Comparison of ENCODE assay signal across 8 cellular contexts in the genomic region with DNA sequence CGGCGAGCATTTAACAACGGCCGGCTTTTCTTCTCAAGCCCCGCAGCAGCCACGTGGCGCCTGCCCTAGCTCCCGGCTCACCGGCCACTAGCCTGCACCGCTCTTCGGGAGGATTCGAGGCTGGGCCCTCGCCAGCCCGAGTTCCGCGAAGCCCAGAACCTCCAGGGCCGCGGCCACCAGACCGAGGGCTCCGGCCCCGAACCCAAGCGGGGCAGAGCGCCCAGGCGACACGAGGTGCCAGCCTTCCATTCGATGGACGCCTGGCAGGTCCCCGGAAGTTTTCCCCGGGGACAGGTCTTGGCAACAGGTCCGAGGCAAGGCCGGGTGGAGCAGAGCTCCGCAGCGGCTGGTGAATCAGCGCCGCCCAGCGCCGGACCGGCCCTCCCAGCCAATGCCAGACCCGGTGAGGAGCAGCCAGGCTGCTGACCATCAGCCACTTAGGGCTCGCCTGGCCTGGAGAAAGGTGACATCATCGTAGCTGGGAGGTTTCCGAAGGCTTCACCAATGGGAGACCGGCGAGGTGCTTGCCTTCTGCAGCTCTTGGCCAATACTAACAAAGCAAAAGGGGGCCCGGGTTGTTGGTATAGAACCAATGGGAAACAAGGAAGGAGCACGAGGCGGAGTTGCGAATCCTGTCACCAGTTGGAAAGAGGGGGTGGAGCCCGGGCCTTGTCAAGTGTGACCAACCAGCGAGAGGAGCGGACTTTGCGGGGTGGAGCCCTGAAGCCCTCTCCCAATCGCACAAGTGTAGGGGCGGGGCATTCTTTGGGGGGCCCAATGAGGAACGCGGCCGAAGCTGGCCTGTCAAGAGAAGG. TPM values are rescaled to one million over a fixed set of nuclear protein-coding genes. Genes with fewer than 3 reads are reported as not detected.
DNase-seq lines count a peak whose midpoint lies in the region; ATAC-seq and TF ChIP-seq lines count a peak whose summit lies in the region.

No MANE protein-coding gene starts in this region.

- 0 out of 2 replicates have a peak, but pooled peaks cover 2% of the 10 kb centered on the region for H3K27me3 Mint-ChIP-seq in HFFc6 (ENCODE audit: insufficient read depth)

- H3K4me1 ChIP-seq in testis: peaks cover 8% of the 10 kb centered on the region

- peak overlapping the region; percentile 94 for H3K27ac Mint-ChIP-seq in HFFc6
- H3K27ac Mint-ChIP-seq in activated naive CD4-positive, alpha-beta T cell treated with anti-CD3 and anti-CD28 coated beads, Interleukin-2, amount 50 U/mL, for 72 hours: peak overlapping the region; percentile 89 to 94

- H3K4me1 Mint-ChIP-seq in HFFc6 (ENCODE audit: low read depth): peaks cover 45% of the 10 kb centered on the region

- H3K36me3 Mint-ChIP-seq in HFFc6 (ENCODE audit: low read depth): 0 out of 2 replicates have a peak, but pooled peaks cover 4% of the 10 kb centered on the region
- H3K36me3 Mint-ChIP-seq in activated naive CD4-positive, alpha-beta T cell treated with anti-CD3 and anti-CD28 coated beads, Interleukin-2, amount 50 U/mL, for 72 hours: peaks cover 0 to 4% of the 10 kb centered on the region in 2 donors

- H3K9me3 Mint-ChIP-seq in HFFc6: no peaks in the 10 kb centered on the region
- no peaks in the 10 kb centered on the region for H3K9me3 Mint-ChIP-seq in activated naive CD4-positive, alpha-beta T cell treated with anti-CD3 and anti-CD28 coated beads, Interleukin-2, amount 50 U/mL, for 72 hours

- H3K36me3 ChIP-seq in SK-N-MC (ENCODE audit: insufficient read depth, low read length) (peaks cover 5% of the 10 kb centered on the region; the same call in 1 of the 2 replicates), testis (ENCODE audit: low read depth, missing control alignments) (no peaks in the 10 kb centered on the region)

- peak overlapping the region; percentile 93 for H3K9ac ChIP-seq in SK-N-MC (ENCODE audit: insufficient read length)

- intact Hi-C loops in testis (cut with DNase I; ENCODE audit: low total_unique reads): loop anchor here (5.0 to 10.0 kb wide), 2 partner anchors 170 to 228 kb away; partner anchors contain the start of gene PCBP1

- peak overlapping the region; percentile 66; the same call in 1 of the 2 replicates for H3K27ac ChIP-seq in SK-N-MC
- H3K27ac ChIP-seq in testis: peak overlapping the region; percentile 91 to 95

- peak; percentile 89 to 93 for ATAC-seq in activated naive CD4-positive, alpha-beta T cell treated with anti-CD3 and anti-CD28 coated beads, Interleukin-2, amount 50 U/mL, for 72 hours

- DNase-seq in HFFc6 (peak; percentile 100), NB4 (ENCODE audit: low read depth) (peak; percentile 100), SK-N-MC (ENCODE audit: low read depth, low spot score) (peak; percentile 98), glomerular endothelial cell (ENCODE audit: extremely low read depth, low read depth, low spot score) (peak; percentile 99), occipital lobe (lab: John Stamatoyannopoulos, UW) (peak; percentile 100), testis (peak; percentile 100)
- DNase-seq in activated naive CD4-positive, alpha-beta T cell treated with anti-CD3 and anti-CD28 coated beads, Interleukin-2, amount 50 U/mL, for 72 hours (ENCODE audit: low spot score in 2 of 2): peak; percentile 98 to 100

- H3K9me3 ChIP-seq in SK-N-MC (ENCODE audit: low read depth, low read length) (no peaks in the 10 kb centered on the region), testis (no peaks in the 10 kb centered on the region)

- H3K4me3 Mint-ChIP-seq in HFFc6: peak overlapping the region; percentile 88

- peak; percentile 67 for TF ChIP-seq POLR2A in NB4 (IDR thresholded peaks at IDR 0.05; ENCODE audit: extremely low read depth, insufficient read length)
- TF ChIP-seq POLR2A in testis (IDR thresholded peaks at IDR 0.05): peak; percentile 96

- TF ChIP-seq CTCF in HFFc6 (IDR thresholded peaks at IDR 0.05) (peak; percentile 57; the same call in 1 of the 2 replicates), NB4 (IDR thresholded peaks at IDR 0.05; ENCODE audit: low read depth, low read length) (peak; percentile 13), testis (IDR thresholded peaks at IDR 0.05) (peak in 1 of 3 experiments; percentile 22)

- no peaks in the 10 kb centered on the region for H3K27me3 ChIP-seq in testis

- H3K4me3 ChIP-seq in GM08714 (ENCODE audit: low read length) (peak overlapping the region; percentile 73), NB4 (ENCODE audit: low read depth, low read length) (peak overlapping the region; percentile 75), SK-N-MC (peak overlapping the region; percentile 96), testis (peak overlapping the region; percentile 89 to 90)

- WGBS in testis, 2 donors: 0 to 1% methylated on average over 18 to 51 of the region's 57 CpGs

RNA-seq across cellular contexts. Expression of gene MXD1, which starts 0.5 kb away (rescaled TPM):
- total RNA-seq in HFFc6 (2021; fragmentation: NEBNext Ultra II Directional; extraction: Animal tissue kit (Norgen Biotek cat#: 25700)): 1 to 10 TPM; 4.1 to 9.1 (median 6.9) TPM
- 10 to 100 TPM; 14.5 to 20.7 TPM for total RNA-seq in activated naive CD4-positive, alpha-beta T cell treated with anti-CD3 and anti-CD28 coated beads, Interleukin-2, amount 50 U/mL, for 72 hours
- total RNA-seq in glomerular endothelial cell: 4.6 and 4.8 TPM in 2 replicates
- total RNA-seq in occipital lobe: 12.9 TPM
- 10 to 100 TPM in 1 of 2 donors, 1 to 10 TPM in 1; 8.4 to 11.0 TPM for total RNA-seq in testis
- polyA plus RNA-seq in testis (ENCODE audit: insufficient read depth, low read depth, low replicate concordance): 16.8 TPM

RNA-seq across cellular contexts. Expression of gene SNRNP27, which starts 20.7 kb away (rescaled TPM):
- 10 to 100 TPM; 46.4 to 62.0 (median 55.7) TPM for total RNA-seq in HFFc6 (2021; fragmentation: NEBNext Ultra II Directional; extraction: Animal tissue kit (Norgen Biotek cat#: 25700))
- total RNA-seq in activated naive CD4-positive, alpha-beta T cell treated with anti-CD3 and anti-CD28 coated beads, Interleukin-2, amount 50 U/mL, for 72 hours: 10 to 100 TPM; 61.4 to 69.4 TPM
- total RNA-seq in glomerular endothelial cell: 49.3 and 66.6 TPM in 2 replicates
- total RNA-seq in occipital lobe: 41.6 TPM
- total RNA-seq in testis: 10 to 100 TPM; 77.1 to 78.3 TPM
- polyA plus RNA-seq in testis (ENCODE audit: insufficient read depth, low read depth, low replicate concordance): 43.8 TPM

RNA-seq across cellular contexts. Expression of gene ASPRV1, which starts 47.0 kb away (rescaled TPM):
- under 1 TPM in 2 of 6 experiments, not detected in 4; 0.07 to 0.15 TPM for total RNA-seq in HFFc6 (2021; fragmentation: NEBNext Ultra II Directional; extraction: Animal tissue kit (Norgen Biotek cat#: 25700))
- total RNA-seq in activated naive CD4-positive, alpha-beta T cell treated with anti-CD3 and anti-CD28 coated beads, Interleukin-2, amount 50 U/mL, for 72 hours: 1 to 10 TPM; 1.5 TPM
- total RNA-seq in glomerular endothelial cell (0.64 and 0.82 TPM in 2 replicates), occipital lobe (2.8 TPM), testis (1 to 10 TPM; 8.2 to 9.2 TPM)
- 3.5 TPM for polyA plus RNA-seq in testis (ENCODE audit: insufficient read depth, low read depth, low replicate concordance)

Comparison
In these comparisons a context has a peak if more than half of its experiments do, and no peak if none do; other contexts are left out.
1. Peak in every context shown above with its lines: DNase-seq, ATAC-seq, H3K4me3 ChIP-seq and H3K27ac ChIP-seq.